In the genomic region with DNA sequence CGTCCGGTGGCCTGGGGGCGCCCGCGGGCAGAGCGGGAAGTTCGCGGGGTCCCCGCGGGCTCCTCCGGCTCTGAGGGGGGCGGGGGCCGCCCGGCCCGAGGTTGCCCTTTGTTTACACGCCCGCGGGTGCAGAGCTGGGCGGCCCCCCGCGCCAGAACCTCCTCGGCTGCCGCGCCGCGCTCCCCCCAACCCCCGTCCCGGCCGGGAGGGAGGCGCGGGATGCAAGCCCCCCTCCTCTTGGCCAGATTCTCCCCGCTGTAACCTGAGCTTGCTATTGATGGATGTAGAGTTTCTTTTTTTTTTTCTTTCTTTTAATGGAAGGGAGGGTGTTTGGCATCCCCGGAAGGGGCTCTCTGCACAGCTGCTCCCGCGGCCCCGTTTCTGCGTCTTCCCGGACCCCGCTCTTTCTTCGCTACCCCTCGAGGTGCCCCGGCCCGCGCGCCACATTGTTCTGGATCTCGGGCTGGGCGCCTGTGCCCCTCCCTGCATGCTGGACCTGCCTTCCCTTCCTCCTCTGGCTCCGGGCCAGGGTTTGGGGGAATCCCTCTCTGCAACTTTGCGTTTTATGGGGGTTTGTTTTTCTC, we compare ENCODE assay signal across 8 cellular contexts. TPM values are rescaled to one million over a fixed set of nuclear protein-coding genes. Genes with fewer than 3 reads are reported as not detected.
DNase-seq lines count a peak whose midpoint lies in the region; ATAC-seq and TF ChIP-seq lines count a peak whose summit lies in the region.

No MANE protein-coding gene starts in this region.

- POLR2A ChIA-PET in RWPE1 (lab: Yijun Ruan, JAX; ENCODE audit: low non-redundant PET), result interaction anchor here (0.6 kb wide), 1 partner anchor 1125 kb away, joined by 3 read pairs; no protein-coding TSS in a partner anchor

- no peaks in the 10 kb centered on the region for H3K9me3 ChIP-seq in esophagus squamous epithelium
- no peaks in the 10 kb centered on the region for H3K9me3 ChIP-seq in sigmoid colon

- peaks cover 0 to under 1% (median 0%) of the 10 kb centered on the region in 3 donors for H3K36me3 ChIP-seq in esophagus squamous epithelium
- no peaks in the 10 kb centered on the region for H3K36me3 ChIP-seq in sigmoid colon

- CTCF ChIA-PET in RWPE1 (lab: Yijun Ruan, JAX), result interaction anchor here (0.6 to 1.3 kb wide), 5 partner anchors 10 to 1050 kb away, joined by 3 to 7 read pairs (median 3); no protein-coding TSS in a partner anchor

- H3K27ac ChIP-seq in RWPE1, result peak overlapping the region; percentile 63
- peak overlapping the region in 3 of 4 donors; percentile 32 to 56 (median 48) for H3K27ac ChIP-seq in esophagus squamous epithelium
- H3K27ac ChIP-seq in sigmoid colon, result peak overlapping the region in 1 of 4 donors; percentile 31

- no peak for TF ChIP-seq EP300 in sigmoid colon (IDR thresholded peaks at IDR 0.05)

- peak overlapping the region; percentile 61 for H3K4me3 ChIP-seq in HFF-Myc (replicated peaks; ENCODE audit: low read depth, low read length)
- H3K4me3 ChIP-seq in esophagus squamous epithelium, result peak overlapping the region; percentile 55 to 76 (median 68)
- H3K4me3 ChIP-seq in sigmoid colon, result peak overlapping the region; percentile 21 to 62 (median 54)

- ATAC-seq in HG02759 (IDR thresholded peaks at IDR 0.05; ENCODE audit: unreplicated experiment), result no peak

- DNase-seq in COR-L47 (lab: John Stamatoyannopoulos, UW) (peak; percentile 39), HFF-Myc (ENCODE audit: extremely low read depth, low read depth) (no peak), RWPE1 (ENCODE audit: low spot score) (no peak), esophagus squamous epithelium (lab: John Stamatoyannopoulos, UW) (no peak), sigmoid colon (peak; percentile 66), HK-2 (ENCODE audit: unreplicated experiment) (no peak), HT-29 (ENCODE audit: low spot score) (no peak)

- peaks cover 4 to 90% (median 15%) of the 10 kb centered on the region in 4 donors for H3K27me3 ChIP-seq in esophagus squamous epithelium
- peaks cover 34 to 90% (median 83%) of the 10 kb centered on the region in 3 donors for H3K27me3 ChIP-seq in sigmoid colon

- H3K4me1 ChIP-seq in esophagus squamous epithelium (peaks cover 6 to 32% (median 17%) of the 10 kb centered on the region in 3 donors), sigmoid colon (peaks cover 0 to 25% (median 18%) of the 10 kb centered on the region in 4 donors)

- WGBS in esophagus squamous epithelium, 2 donors, result 0 to 1% methylated on average over 16 to 21 of the region's 49 CpGs
- 1% methylated on average over 49 of the region's 49 CpGs for WGBS in sigmoid colon, 2 donors

- intact Hi-C loops in esophagus squamous epithelium (cut with DNase I), result no loop called here
- intact Hi-C loops in sigmoid colon (cut with DNase I), result loop anchor here (2.0 to 5.0 kb wide), 2 partner anchors 14 to 59 kb away; a partner anchor contains a TSS

- TF ChIP-seq CTCF in HFF-Myc (IDR thresholded peaks at IDR 0.05; ENCODE audit: low read depth, low read length, missing control alignments), result no peak
- no peak for TF ChIP-seq CTCF in RWPE1 (conservative IDR thresholded peaks at IDR 0.05; ENCODE audit: low read depth)
- no peak for TF ChIP-seq CTCF in esophagus squamous epithelium (IDR thresholded peaks at IDR 0.05)
- TF ChIP-seq CTCF in sigmoid colon (IDR thresholded peaks at IDR 0.05), result no peak

- TF ChIP-seq POLR2A in esophagus squamous epithelium (IDR thresholded peaks at IDR 0.05) (no peak), sigmoid colon (IDR thresholded peaks at IDR 0.05) (no peak)

RNA-seq across cellular contexts. Expression of a gene that starts 0.6 kb away (rescaled TPM):
- total RNA-seq in esophagus squamous epithelium (10 to 100 TPM in 2 of 4 donors, 1 to 10 TPM in 2; 4.6 to 12.9 (median 8.7) TPM), sigmoid colon (under 1 TPM in 3 of 4 donors, not detected in 1; 0.33 to 0.95 (median 0.36) TPM)
- 1 to 10 TPM in 1 of 3 donors, under 1 TPM in 2; under 0.01 to 2.0 (median 0.23) TPM for polyA plus RNA-seq in sigmoid colon
- 9.5 and 13.4 TPM in 2 replicates for total RNA-seq in HT-29 (2014; rRNA removed; shearing (Covaris generic))

RNA-seq across cellular contexts. Expression of a gene that starts 18.3 kb away (rescaled TPM):
- total RNA-seq in esophagus squamous epithelium (1 to 10 TPM; 2.3 to 4.7 (median 2.6) TPM), sigmoid colon (1 to 10 TPM in 2 of 4 donors, under 1 TPM in 2; 0.28 to 1.8 (median 1.2) TPM)
- 1 to 10 TPM; 2.4 to 5.6 (median 4.9) TPM for polyA plus RNA-seq in sigmoid colon
- 14.4 and 14.9 TPM in 2 replicates for total RNA-seq in HT-29 (2014; rRNA removed; shearing (Covaris generic))

RNA-seq across cellular contexts. Expression of a gene that starts 47.9 kb away (rescaled TPM):
- total RNA-seq in esophagus squamous epithelium (not detected), sigmoid colon (not detected)
- polyA plus RNA-seq in sigmoid colon, result not detected
- total RNA-seq in HT-29 (2014; rRNA removed; shearing (Covaris generic)), result not detected in 2 replicates

Comparison
In these comparisons a context has a peak if more than half of its experiments do, and no peak if none do; other contexts are left out.
1. DNase-seq: peak in COR-L47 (single experiment) and sigmoid colon (single experiment); none in HFF-Myc (single experiment), RWPE1 (single experiment), esophagus squamous epithelium (single experiment), HK-2 (single experiment) and HT-29 (single experiment).
2. Peak in every context shown above with its lines, with median percentiles within 50 percentile points of each other: H3K4me3 ChIP-seq.